1 cellular context compared by ENCODE assay signal in genomic region chr19:18456279-18456678, GRCh38.
A peak's percentile ranks its signal among the peaks of the same experiment; 100 is the strongest.
TF ChIP-seq lines count a peak whose summit lies in the region.

No MANE protein-coding gene starts in this region.

TF ChIP-seq in HepG2, 621 proteins besides CTCF, POLR2A, EP300 and RAD21:
- TF ChIP-seq ZNF839 (CRISPR knock-in tag; IDR thresholded peaks at IDR 0.05; ENCODE audit: borderline replicate concordance) (no peak), ZNF263 (CRISPR knock-in tag; IDR thresholded peaks at IDR 0.05) (peak; percentile 89)
